1 cellular context compared by ENCODE assay signal in the genomic region with DNA sequence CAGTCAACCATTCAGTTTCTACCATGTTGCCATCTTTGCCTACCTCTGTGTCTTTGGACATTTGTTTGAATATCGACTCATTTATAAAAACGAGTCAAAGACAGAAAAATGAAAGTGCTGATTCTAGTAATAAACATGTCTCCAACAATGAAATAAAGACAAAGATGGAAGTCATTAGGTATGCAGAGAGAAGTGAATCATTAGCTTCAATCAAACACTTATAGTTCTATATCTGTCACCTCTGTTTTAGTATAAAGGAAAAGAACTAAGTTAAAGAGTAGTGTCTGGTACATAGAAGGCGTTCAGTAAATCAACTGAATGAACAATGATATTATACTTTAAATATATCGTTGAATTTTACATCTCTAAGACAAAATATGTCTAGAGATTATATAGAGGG.
TF ChIP-seq lines count a peak whose summit lies in the region.

No MANE protein-coding gene starts in this region.

TF ChIP-seq in HepG2, 621 proteins besides CTCF, POLR2A, EP300 and RAD21:
- TF ChIP-seq CBFB (CRISPR knock-in tag; IDR thresholded peaks at IDR 0.05) (no peak), ZSCAN12 (CRISPR knock-in tag; IDR thresholded peaks at IDR 0.05) (no peak), ZNF781 (CRISPR knock-in tag; IDR thresholded peaks at IDR 0.05; ENCODE audit: borderline replicate concordance, not compliant biosample characterization) (no peak), CBX1 (IDR thresholded peaks at IDR 0.05; ENCODE audit: low read depth) (no peak), TBX3 (IDR thresholded peaks at IDR 0.05; ENCODE audit: borderline replicate concordance) (no peak), NRL (CRISPR knock-in tag; IDR thresholded peaks at IDR 0.05; ENCODE audit: borderline replicate concordance) (no peak)
- TF ChIP-seq, protein P1, sequence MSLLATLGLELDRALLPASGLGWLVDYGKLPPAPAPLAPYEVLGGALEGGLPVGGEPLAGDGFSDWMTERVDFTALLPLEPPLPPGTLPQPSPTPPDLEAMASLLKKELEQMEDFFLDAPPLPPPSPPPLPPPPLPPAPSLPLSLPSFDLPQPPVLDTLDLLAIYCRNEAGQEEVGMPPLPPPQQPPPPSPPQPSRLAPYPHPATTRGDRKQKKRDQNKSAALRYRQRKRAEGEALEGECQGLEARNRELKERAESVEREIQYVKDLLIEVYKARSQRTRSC (CRISPR knock-in tag; IDR thresholded peaks at IDR 0.05; ENCODE audit: low read depth) = no peak
- TF ChIP-seq, protein P2, sequence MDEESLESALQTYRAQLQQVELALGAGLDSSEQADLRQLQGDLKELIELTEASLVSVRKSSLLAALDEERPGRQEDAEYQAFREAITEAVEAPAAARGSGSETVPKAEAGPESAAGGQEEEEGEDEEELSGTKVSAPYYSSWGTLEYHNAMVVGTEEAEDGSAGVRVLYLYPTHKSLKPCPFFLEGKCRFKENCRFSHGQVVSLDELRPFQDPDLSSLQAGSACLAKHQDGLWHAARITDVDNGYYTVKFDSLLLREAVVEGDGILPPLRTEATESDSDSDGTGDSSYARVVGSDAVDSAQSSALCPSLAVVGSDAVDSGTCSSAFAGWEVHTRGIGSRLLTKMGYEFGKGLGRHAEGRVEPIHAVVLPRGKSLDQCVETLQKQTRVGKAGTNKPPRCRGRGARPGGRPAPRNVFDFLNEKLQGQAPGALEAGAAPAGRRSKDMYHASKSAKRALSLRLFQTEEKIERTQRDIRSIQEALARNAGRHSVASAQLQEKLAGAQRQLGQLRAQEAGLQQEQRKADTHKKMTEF (CRISPR knock-in tag; IDR thresholded peaks at IDR 0.05) = no peak
- TF ChIP-seq, protein P3, sequence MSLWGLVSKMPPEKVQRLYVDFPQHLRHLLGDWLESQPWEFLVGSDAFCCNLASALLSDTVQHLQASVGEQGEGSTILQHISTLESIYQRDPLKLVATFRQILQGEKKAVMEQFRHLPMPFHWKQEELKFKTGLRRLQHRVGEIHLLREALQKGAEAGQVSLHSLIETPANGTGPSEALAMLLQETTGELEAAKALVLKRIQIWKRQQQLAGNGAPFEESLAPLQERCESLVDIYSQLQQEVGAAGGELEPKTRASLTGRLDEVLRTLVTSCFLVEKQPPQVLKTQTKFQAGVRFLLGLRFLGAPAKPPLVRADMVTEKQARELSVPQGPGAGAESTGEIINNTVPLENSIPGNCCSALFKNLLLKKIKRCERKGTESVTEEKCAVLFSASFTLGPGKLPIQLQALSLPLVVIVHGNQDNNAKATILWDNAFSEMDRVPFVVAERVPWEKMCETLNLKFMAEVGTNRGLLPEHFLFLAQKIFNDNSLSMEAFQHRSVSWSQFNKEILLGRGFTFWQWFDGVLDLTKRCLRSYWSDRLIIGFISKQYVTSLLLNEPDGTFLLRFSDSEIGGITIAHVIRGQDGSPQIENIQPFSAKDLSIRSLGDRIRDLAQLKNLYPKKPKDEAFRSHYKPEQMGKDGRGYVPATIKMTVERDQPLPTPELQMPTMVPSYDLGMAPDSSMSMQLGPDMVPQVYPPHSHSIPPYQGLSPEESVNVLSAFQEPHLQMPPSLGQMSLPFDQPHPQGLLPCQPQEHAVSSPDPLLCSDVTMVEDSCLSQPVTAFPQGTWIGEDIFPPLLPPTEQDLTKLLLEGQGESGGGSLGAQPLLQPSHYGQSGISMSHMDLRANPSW (CRISPR knock-in tag; IDR thresholded peaks at IDR 0.05; ENCODE audit: borderline replicate concordance) = no peak
- TF ChIP-seq, protein P4, sequence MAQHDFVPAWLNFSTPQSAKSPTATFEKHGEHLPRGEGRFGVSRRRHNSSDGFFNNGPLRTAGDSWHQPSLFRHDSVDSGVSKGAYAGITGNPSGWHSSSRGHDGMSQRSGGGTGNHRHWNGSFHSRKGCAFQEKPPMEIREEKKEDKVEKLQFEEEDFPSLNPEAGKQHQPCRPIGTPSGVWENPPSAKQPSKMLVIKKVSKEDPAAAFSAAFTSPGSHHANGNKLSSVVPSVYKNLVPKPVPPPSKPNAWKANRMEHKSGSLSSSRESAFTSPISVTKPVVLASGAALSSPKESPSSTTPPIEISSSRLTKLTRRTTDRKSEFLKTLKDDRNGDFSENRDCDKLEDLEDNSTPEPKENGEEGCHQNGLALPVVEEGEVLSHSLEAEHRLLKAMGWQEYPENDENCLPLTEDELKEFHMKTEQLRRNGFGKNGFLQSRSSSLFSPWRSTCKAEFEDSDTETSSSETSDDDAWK (CRISPR knock-in tag; IDR thresholded peaks at IDR 0.05) = no peak
- TF ChIP-seq, protein P5, sequence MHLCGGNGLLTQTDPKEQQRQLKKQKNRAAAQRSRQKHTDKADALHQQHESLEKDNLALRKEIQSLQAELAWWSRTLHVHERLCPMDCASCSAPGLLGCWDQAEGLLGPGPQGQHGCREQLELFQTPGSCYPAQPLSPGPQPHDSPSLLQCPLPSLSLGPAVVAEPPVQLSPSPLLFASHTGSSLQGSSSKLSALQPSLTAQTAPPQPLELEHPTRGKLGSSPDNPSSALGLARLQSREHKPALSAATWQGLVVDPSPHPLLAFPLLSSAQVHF (CRISPR knock-in tag; IDR thresholded peaks at IDR 0.05) = no peak
- TF ChIP-seq, protein P6, sequence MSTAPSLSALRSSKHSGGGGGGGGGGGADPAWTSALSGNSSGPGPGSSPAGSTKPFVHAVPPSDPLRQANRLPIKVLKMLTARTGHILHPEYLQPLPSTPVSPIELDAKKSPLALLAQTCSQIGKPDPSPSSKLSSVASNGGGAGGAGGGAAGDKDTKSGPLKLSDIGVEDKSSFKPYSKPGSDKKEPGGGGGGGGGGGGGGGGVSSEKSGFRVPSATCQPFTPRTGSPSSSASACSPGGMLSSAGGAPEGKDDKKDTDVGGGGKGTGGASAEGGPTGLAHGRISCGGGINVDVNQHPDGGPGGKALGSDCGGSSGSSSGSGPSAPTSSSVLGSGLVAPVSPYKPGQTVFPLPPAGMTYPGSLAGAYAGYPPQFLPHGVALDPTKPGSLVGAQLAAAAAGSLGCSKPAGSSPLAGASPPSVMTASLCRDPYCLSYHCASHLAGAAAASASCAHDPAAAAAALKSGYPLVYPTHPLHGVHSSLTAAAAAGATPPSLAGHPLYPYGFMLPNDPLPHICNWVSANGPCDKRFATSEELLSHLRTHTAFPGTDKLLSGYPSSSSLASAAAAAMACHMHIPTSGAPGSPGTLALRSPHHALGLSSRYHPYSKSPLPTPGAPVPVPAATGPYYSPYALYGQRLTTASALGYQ (CRISPR knock-in tag; IDR thresholded peaks at IDR 0.05) = no peak
TF ChIP-seq in HepG2: peak in this region for 0.
